ENCODE assay signal across 1 cellular context in the genomic region with DNA sequence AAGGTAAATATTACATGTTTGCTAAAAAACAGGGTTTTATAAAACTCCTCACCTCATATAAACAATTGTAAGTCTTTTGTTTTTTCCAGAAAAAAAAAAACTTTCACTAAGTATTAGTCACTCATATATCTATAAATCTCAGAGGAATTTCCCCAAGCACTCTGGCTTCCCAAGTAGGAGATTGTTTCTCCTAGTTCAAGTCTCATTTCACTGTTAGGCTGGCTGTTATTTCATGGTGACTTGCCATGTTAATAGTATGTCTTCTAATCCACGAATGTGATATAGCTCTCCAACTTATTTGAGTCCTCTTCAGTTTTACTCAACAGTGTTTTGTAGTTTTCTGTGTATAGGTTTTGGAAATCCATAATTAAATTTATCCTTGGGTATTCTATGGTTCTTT.
TF ChIP-seq lines count a peak whose summit lies in the region.

No MANE protein-coding gene starts in this region.

TF ChIP-seq in IMR-90, 13 proteins besides CTCF, POLR2A, EP300 and RAD21 (continued from another document):
- TF ChIP-seq, protein P1, sequence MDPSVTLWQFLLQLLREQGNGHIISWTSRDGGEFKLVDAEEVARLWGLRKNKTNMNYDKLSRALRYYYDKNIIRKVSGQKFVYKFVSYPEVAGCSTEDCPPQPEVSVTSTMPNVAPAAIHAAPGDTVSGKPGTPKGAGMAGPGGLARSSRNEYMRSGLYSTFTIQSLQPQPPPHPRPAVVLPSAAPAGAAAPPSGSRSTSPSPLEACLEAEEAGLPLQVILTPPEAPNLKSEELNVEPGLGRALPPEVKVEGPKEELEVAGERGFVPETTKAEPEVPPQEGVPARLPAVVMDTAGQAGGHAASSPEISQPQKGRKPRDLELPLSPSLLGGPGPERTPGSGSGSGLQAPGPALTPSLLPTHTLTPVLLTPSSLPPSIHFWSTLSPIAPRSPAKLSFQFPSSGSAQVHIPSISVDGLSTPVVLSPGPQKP (IDR thresholded peaks at IDR 0.05; ENCODE audit: borderline replicate concordance, low read depth, low read length) = no peak
- TF ChIP-seq RCOR1 (IDR thresholded peaks at IDR 0.05; ENCODE audit: insufficient replicate concordance, low read length) = no peak
- TF ChIP-seq MAFK (IDR thresholded peaks at IDR 0.05; ENCODE audit: low read depth, low read length) = no peak
